ENCODE assay signal across 1 cellular context in the genomic region with DNA sequence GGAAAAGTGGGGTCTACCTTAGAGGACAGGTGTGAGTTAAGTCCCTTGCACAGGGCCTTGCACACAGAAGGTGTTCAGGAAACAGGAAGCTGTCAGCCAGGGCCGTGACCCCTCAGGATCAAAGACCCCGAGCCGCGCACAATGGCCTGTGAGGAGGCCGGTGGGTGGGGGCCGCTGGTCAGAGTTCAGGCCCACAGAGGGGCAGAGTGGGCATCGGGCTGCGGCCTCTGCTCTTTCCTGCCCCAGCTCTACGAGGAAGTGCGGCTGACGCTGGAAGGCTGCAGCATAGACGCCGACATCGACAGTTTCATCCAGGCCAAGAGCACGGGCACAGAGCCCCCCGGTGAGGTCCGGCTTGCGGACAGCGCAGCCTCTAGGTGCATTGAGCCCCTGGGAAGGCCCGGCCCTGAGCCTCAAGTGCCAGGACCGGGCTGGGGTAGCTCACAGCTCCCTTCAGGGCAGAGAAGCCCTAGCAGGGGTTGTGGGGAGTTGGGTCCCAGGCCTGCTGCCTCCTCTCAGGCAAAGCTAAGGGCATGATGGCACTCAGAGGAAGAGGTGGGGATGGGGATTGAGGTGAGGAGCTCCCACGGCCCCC.
TF ChIP-seq lines count a peak whose summit lies in the region.

No MANE protein-coding gene starts in this region.

TF ChIP-seq in HepG2, 621 proteins besides CTCF, POLR2A, EP300 and RAD21 (continued from another document and continues in another):
- TF ChIP-seq NBN (conservative IDR thresholded peaks at IDR 0.05) (no peak), ZNF33B (CRISPR knock-in tag; IDR thresholded peaks at IDR 0.05) (no peak), NFKBIZ (CRISPR knock-in tag; IDR thresholded peaks at IDR 0.05) (no peak), ZNF235 (CRISPR knock-in tag; IDR thresholded peaks at IDR 0.05; ENCODE audit: borderline replicate concordance) (no peak), ZNF205 (CRISPR knock-in tag; IDR thresholded peaks at IDR 0.05) (peak; percentile 63; the same call in 1 of the 2 replicates), YY1 (IDR thresholded peaks at IDR 0.05; ENCODE audit: insufficient read depth, insufficient replicate concordance, low read depth, low read length) (peak; percentile 60), ZNF441 (CRISPR knock-in tag; IDR thresholded peaks at IDR 0.05; ENCODE audit: borderline replicate concordance) (0 out of 2 replicates have a peak, but pooled peaks have one; percentile 20), ZNF547 (CRISPR knock-in tag; IDR thresholded peaks at IDR 0.05) (no peak), PHB2 (IDR thresholded peaks at IDR 0.05; ENCODE audit: partially characterized antibody) (no peak), RXRA (CRISPR knock-in tag; IDR thresholded peaks at IDR 0.05) (peak; percentile 92), ZNF253 (CRISPR knock-in tag; IDR thresholded peaks at IDR 0.05; ENCODE audit: borderline replicate concordance) (no peak), KLF6 (CRISPR knock-in tag; IDR thresholded peaks at IDR 0.05) (peak; percentile 74; the same call in 1 of the 2 replicates), ZFAT (CRISPR knock-in tag; conservative IDR thresholded peaks at IDR 0.05) (no peak), ZFP90 (CRISPR knock-in tag; IDR thresholded peaks at IDR 0.05; ENCODE audit: borderline replicate concordance) (no peak), RARG (CRISPR knock-in tag; IDR thresholded peaks at IDR 0.05; ENCODE audit: low read depth) (no peak), HOXA7 (CRISPR knock-in tag; IDR thresholded peaks at IDR 0.05) (no peak), ZBTB20 (CRISPR knock-in tag; IDR thresholded peaks at IDR 0.05; ENCODE audit: borderline replicate concordance, low read depth) (no peak), SNRNP70 (IDR thresholded peaks at IDR 0.05; ENCODE audit: low read depth, low read length) (no peak), E2F1 (CRISPR knock-in tag; IDR thresholded peaks at IDR 0.05) (no peak), ZMYM3 (CRISPR knock-in tag; IDR thresholded peaks at IDR 0.05) (peak; percentile 84), THAP11 (CRISPR knock-in tag; IDR thresholded peaks at IDR 0.05) (peak; percentile 51; the same call in 1 of the 2 replicates), POLR2G (IDR thresholded peaks at IDR 0.05; ENCODE audit: low read depth, low read length) (peak; percentile 52; the same call in 1 of the 2 replicates), KMT2B (CRISPR knock-in tag; IDR thresholded peaks at IDR 0.05) (no peak), CREM (IDR thresholded peaks at IDR 0.05) (peak; percentile 71), CREM (CRISPR knock-in tag; IDR thresholded peaks at IDR 0.05) (no peak), ZNF230 (CRISPR knock-in tag; IDR thresholded peaks at IDR 0.05) (0 out of 2 replicates have a peak, but pooled peaks have one; percentile 40), KLF9 (CRISPR knock-in tag; IDR thresholded peaks at IDR 0.05; ENCODE audit: low read depth) (no peak), TGIF2 (CRISPR knock-in tag; IDR thresholded peaks at IDR 0.05) (0 out of 2 replicates have a peak, but pooled peaks have one; percentile 58), PBX3 (CRISPR knock-in tag; IDR thresholded peaks at IDR 0.05; ENCODE audit: borderline replicate concordance) (no peak), TRAFD1 (CRISPR knock-in tag; IDR thresholded peaks at IDR 0.05; ENCODE audit: borderline replicate concordance) (no peak; the same call in 1 of the 2 replicates), REPIN1 (CRISPR knock-in tag; IDR thresholded peaks at IDR 0.05; ENCODE audit: borderline replicate concordance, low read depth) (peak; percentile 50; the same call in 1 of the 2 replicates), FOXA1 (IDR thresholded peaks at IDR 0.05) (no peak), FOXA1 (CRISPR knock-in tag; IDR thresholded peaks at IDR 0.05) (no peak), TCF7L2 (IDR thresholded peaks at IDR 0.05; ENCODE audit: low read depth, low read length) (peak; percentile 64), ZNF12 (CRISPR knock-in tag; IDR thresholded peaks at IDR 0.05) (no peak), NFIC (IDR thresholded peaks at IDR 0.05; ENCODE audit: low read length) (no peak), NFYC (CRISPR knock-in tag; IDR thresholded peaks at IDR 0.05) (no peak), ZKSCAN8 (CRISPR knock-in tag; IDR thresholded peaks at IDR 0.05; ENCODE audit: borderline replicate concordance) (0 out of 2 replicates have a peak, but pooled peaks have one; percentile 49), ZNF598 (CRISPR knock-in tag; IDR thresholded peaks at IDR 0.05; ENCODE audit: borderline replicate concordance) (0 out of 2 replicates have a peak, but pooled peaks have one; percentile 20), XRCC5 (optimal IDR thresholded peaks at IDR 0.05; ENCODE audit: low read length) (peak; percentile 17), SMAD1 (CRISPR knock-in tag; IDR thresholded peaks at IDR 0.05; ENCODE audit: borderline replicate concordance, low read depth) (no peak), ZZZ3 (CRISPR knock-in tag; IDR thresholded peaks at IDR 0.05; ENCODE audit: borderline replicate concordance) (0 out of 2 replicates have a peak, but pooled peaks have one; percentile 57), TAF1 (CRISPR knock-in tag; IDR thresholded peaks at IDR 0.05) (peak; percentile 51; the same call in 1 of the 2 replicates), HOXA9 (CRISPR knock-in tag; IDR thresholded peaks at IDR 0.05; ENCODE audit: borderline replicate concordance) (no peak)
- TF ChIP-seq, protein P1, sequence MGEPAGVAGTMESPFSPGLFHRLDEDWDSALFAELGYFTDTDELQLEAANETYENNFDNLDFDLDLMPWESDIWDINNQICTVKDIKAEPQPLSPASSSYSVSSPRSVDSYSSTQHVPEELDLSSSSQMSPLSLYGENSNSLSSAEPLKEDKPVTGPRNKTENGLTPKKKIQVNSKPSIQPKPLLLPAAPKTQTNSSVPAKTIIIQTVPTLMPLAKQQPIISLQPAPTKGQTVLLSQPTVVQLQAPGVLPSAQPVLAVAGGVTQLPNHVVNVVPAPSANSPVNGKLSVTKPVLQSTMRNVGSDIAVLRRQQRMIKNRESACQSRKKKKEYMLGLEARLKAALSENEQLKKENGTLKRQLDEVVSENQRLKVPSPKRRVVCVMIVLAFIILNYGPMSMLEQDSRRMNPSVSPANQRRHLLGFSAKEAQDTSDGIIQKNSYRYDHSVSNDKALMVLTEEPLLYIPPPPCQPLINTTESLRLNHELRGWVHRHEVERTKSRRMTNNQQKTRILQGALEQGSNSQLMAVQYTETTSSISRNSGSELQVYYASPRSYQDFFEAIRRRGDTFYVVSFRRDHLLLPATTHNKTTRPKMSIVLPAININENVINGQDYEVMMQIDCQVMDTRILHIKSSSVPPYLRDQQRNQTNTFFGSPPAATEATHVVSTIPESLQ (CRISPR knock-in tag; conservative IDR thresholded peaks at IDR 0.05) = no peak
- TF ChIP-seq, protein P2, sequence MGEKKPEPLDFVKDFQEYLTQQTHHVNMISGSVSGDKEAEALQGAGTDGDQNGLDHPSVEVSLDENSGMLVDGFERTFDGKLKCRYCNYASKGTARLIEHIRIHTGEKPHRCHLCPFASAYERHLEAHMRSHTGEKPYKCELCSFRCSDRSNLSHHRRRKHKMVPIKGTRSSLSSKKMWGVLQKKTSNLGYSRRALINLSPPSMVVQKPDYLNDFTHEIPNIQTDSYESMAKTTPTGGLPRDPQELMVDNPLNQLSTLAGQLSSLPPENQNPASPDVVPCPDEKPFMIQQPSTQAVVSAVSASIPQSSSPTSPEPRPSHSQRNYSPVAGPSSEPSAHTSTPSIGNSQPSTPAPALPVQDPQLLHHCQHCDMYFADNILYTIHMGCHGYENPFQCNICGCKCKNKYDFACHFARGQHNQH (CRISPR knock-in tag; IDR thresholded peaks at IDR 0.05) = no peak
- TF ChIP-seq, protein P3, sequence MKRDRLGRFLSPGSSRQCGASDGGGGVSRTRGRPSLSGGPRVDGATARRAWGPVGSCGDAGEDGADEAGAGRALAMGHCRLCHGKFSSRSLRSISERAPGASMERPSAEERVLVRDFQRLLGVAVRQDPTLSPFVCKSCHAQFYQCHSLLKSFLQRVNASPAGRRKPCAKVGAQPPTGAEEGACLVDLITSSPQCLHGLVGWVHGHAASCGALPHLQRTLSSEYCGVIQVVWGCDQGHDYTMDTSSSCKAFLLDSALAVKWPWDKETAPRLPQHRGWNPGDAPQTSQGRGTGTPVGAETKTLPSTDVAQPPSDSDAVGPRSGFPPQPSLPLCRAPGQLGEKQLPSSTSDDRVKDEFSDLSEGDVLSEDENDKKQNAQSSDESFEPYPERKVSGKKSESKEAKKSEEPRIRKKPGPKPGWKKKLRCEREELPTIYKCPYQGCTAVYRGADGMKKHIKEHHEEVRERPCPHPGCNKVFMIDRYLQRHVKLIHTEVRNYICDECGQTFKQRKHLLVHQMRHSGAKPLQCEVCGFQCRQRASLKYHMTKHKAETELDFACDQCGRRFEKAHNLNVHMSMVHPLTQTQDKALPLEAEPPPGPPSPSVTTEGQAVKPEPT (CRISPR knock-in tag; IDR thresholded peaks at IDR 0.05; ENCODE audit: low read depth) = no peak; the same call in 1 of the 2 replicates
- TF ChIP-seq, protein P4, sequence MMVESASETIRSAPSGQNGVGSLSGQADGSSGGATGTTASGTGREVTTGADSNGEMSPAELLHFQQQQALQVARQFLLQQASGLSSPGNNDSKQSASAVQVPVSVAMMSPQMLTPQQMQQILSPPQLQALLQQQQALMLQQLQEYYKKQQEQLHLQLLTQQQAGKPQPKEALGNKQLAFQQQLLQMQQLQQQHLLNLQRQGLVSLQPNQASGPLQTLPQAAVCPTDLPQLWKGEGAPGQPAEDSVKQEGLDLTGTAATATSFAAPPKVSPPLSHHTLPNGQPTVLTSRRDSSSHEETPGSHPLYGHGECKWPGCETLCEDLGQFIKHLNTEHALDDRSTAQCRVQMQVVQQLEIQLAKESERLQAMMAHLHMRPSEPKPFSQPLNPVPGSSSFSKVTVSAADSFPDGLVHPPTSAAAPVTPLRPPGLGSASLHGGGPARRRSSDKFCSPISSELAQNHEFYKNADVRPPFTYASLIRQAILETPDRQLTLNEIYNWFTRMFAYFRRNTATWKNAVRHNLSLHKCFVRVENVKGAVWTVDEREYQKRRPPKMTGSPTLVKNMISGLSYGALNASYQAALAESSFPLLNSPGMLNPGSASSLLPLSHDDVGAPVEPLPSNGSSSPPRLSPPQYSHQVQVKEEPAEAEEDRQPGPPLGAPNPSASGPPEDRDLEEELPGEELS (CRISPR knock-in tag; IDR thresholded peaks at IDR 0.05) = peak; percentile 60; the same call in 1 of the 2 replicates
- TF ChIP-seq, protein P5, sequence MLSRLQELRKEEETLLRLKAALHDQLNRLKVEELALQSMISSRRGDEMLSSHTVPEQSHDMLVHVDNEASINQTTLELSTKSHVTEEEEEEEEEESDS (CRISPR knock-in tag; IDR thresholded peaks at IDR 0.05; ENCODE audit: borderline replicate concordance) = no peak
- TF ChIP-seq, protein P6, sequence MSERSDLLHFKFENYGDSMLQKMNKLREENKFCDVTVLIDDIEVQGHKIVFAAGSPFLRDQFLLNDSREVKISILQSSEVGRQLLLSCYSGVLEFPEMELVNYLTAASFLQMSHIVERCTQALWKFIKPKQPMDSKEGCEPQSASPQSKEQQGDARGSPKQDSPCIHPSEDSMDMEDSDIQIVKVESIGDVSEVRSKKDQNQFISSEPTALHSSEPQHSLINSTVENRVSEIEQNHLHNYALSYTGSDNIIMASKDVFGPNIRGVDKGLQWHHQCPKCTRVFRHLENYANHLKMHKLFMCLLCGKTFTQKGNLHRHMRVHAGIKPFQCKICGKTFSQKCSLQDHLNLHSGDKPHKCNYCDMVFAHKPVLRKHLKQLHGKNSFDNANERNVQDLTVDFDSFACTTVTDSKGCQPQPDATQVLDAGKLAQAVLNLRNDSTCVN (CRISPR knock-in tag; IDR thresholded peaks at IDR 0.05; ENCODE audit: borderline replicate concordance) = no peak
- TF ChIP-seq, protein P7, sequence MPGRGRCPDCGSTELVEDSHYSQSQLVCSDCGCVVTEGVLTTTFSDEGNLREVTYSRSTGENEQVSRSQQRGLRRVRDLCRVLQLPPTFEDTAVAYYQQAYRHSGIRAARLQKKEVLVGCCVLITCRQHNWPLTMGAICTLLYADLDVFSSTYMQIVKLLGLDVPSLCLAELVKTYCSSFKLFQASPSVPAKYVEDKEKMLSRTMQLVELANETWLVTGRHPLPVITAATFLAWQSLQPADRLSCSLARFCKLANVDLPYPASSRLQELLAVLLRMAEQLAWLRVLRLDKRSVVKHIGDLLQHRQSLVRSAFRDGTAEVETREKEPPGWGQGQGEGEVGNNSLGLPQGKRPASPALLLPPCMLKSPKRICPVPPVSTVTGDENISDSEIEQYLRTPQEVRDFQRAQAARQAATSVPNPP (CRISPR knock-in tag; IDR thresholded peaks at IDR 0.05) = peak; percentile 44; the same call in 1 of the 2 replicates
- TF ChIP-seq, protein P8, sequence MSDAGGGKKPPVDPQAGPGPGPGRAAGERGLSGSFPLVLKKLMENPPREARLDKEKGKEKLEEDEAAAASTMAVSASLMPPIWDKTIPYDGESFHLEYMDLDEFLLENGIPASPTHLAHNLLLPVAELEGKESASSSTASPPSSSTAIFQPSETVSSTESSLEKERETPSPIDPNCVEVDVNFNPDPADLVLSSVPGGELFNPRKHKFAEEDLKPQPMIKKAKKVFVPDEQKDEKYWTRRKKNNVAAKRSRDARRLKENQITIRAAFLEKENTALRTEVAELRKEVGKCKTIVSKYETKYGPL (CRISPR knock-in tag; IDR thresholded peaks at IDR 0.05) = no peak
